Comparison of ENCODE assay signal across 9 cellular contexts in genomic region chr11:2887526-2888195, GRCh38. TPM values are rescaled to one million over a fixed set of nuclear protein-coding genes. Genes with fewer than 3 reads are reported as not detected.
DNase-seq lines count a peak whose midpoint lies in the region; ATAC-seq and TF ChIP-seq lines count a peak whose summit lies in the region.
"Had no signal": no experiment of that assay in that cellular context is flagged by ENCODE, and none has a peak within 500 bp of the region (broad histone marks: within the 10 kb centered on the region; RNA-seq: fewer than 3 reads in every experiment).

No MANE protein-coding gene starts in this region.

- H3K27ac Mint-ChIP-seq in naive thymus-derived CD8-positive, alpha-beta T cell = peak overlapping the region in 9 of 10 donors; percentile 32 to 92 (median 70)
- no peak overlapping the region for H3K27ac Mint-ChIP-seq in endodermal cell
- H3K27ac Mint-ChIP-seq: T-helper 1 cell treated with Interleukin-12 subunit alpha and Interleukin-12 subunit beta and Interleukin-4 antibody, amounts not matched to agents 30 μg/mL and 1 μg/mL, for 36 hours had no signal

- 81% methylated on average over 11 of the region's 11 CpGs for WGBS in right cardiac atrium
- 85 to 91% methylated on average over 9 to 11 of the region's 11 CpGs for WGBS in endodermal cell (ENCODE audit: insufficient coverage in 1 of 2, insufficient read length in 1 of 2), 2 experiments

- ATAC-seq in right cardiac atrium (no peak), Right ventricle myocardium superior (ENCODE audit: poor library complexity) (no peak), GM18505 (IDR thresholded peaks at IDR 0.05; ENCODE audit: unreplicated experiment) (no peak)
- ATAC-seq in naive thymus-derived CD8-positive, alpha-beta T cell = no peak

- peaks cover 22 to 40% (median 34%) of the 10 kb centered on the region in 4 donors for H3K4me1 Mint-ChIP-seq in naive thymus-derived CD8-positive, alpha-beta T cell
- H3K4me1 Mint-ChIP-seq in endodermal cell = peaks cover 14% of the 10 kb centered on the region

- intact Hi-C loops in right cardiac atrium (cut with DNase I) (loop anchor here (1.0 to 10.0 kb wide), 6 partner anchors 60 to 693 kb away; partner anchors contain the start of gene KCNQ1OT1 (in 2 of the 4)), Right ventricle myocardium superior (cut with DNase I) (loop anchor here (1.0 kb wide), 1 partner anchor 354 kb away; no protein-coding TSS in a partner anchor), ascending aorta (cut with DNase I) (loop anchor here (1.0 to 10.0 kb wide), 6 partner anchors 105 to 1123 kb away; partner anchors contain the start of genes CTSD, NAP1L4 and TSSC4), vagina (cut with DNase I) (loop anchor here (5.0 kb wide), 1 partner anchor 185 kb away; no protein-coding TSS in a partner anchor)

- H3K9me3 Mint-ChIP-seq in naive thymus-derived CD8-positive, alpha-beta T cell = no peaks in the 10 kb centered on the region
- H3K9me3 Mint-ChIP-seq in endodermal cell = no peaks in the 10 kb centered on the region
- H3K9me3 Mint-ChIP-seq: T-helper 1 cell treated with Interleukin-12 subunit alpha and Interleukin-12 subunit beta and Interleukin-4 antibody, amounts not matched to agents 30 μg/mL and 1 μg/mL, for 36 hours had no signal

- in situ Hi-C loops in G401 (cut with HindIII; ENCODE audit: low sequenced_read_pairs) = no loop called here

- peak in 2 of 3 donors; percentile 49 to 56 for DNase-seq in right cardiac atrium
- no peak for DNase-seq in Right ventricle myocardium superior
- DNase-seq in ascending aorta (ENCODE audit: low spot score in 2 of 2) = no peak
- DNase-seq in naive thymus-derived CD8-positive, alpha-beta T cell = no peak
- DNase-seq in vagina (ENCODE audit: extremely low spot score in 2 of 2) = no peak
- no peak for DNase-seq in endodermal cell
- no peak for DNase-seq in G401 (ENCODE audit: low spot score)

- H3K27ac ChIP-seq in right cardiac atrium (ENCODE audit: low read length) (no peak overlapping the region), ascending aorta (peak overlapping the region; percentile 38 to 86), vagina (peak overlapping the region; percentile 95), endodermal cell (ENCODE audit: low read depth, low read length) (no peak overlapping the region)

- H3K9ac ChIP-seq in endodermal cell (ENCODE audit: extremely low read depth, low read length, poor library complexity, severe bottlenecking) = no peak overlapping the region

- H3K27me3 ChIP-seq in right cardiac atrium (ENCODE audit: control insufficient read depth, insufficient read depth) (no peaks in the 10 kb centered on the region), ascending aorta (no peaks in the 10 kb centered on the region), vagina (no peaks in the 10 kb centered on the region), endodermal cell (ENCODE audit: control insufficient read depth, insufficient read depth, low read length, poor library complexity, severe bottlenecking) (peaks cover 29% of the 10 kb centered on the region)

- H3K36me3 ChIP-seq in ascending aorta (no peaks in the 10 kb centered on the region), vagina (no peaks in the 10 kb centered on the region), endodermal cell (ENCODE audit: control insufficient read depth, insufficient read depth, low read length) (no peaks in the 10 kb centered on the region)

- H3K9me3 ChIP-seq in right cardiac atrium (ENCODE audit: control insufficient read depth, low read length) (no peaks in the 10 kb centered on the region), ascending aorta (no peaks in the 10 kb centered on the region), vagina (no peaks in the 10 kb centered on the region), endodermal cell (ENCODE audit: control insufficient read depth, low read length) (no peaks in the 10 kb centered on the region)

- peak overlapping the region in 7 of 10 donors; percentile 36 to 80 (median 69) for H3K4me3 Mint-ChIP-seq in naive thymus-derived CD8-positive, alpha-beta T cell
- H3K4me3 Mint-ChIP-seq in endodermal cell = no peak overlapping the region

- H3K4me3 ChIP-seq in right cardiac atrium (ENCODE audit: low read length) (no peak overlapping the region), ascending aorta (no peak overlapping the region), vagina (no peak overlapping the region), endodermal cell (ENCODE audit: low read length) (no peak overlapping the region)

- POLR2A ChIA-PET in naive thymus-derived CD8-positive, alpha-beta T cell (lab: Charles Lee) = interaction anchor here (1.0 to 4.4 kb wide), 5 partner anchors 11 to 354 kb away, joined by 3 to 57 read pairs (median 3); a partner anchor contains a TSS

- no peaks in the 10 kb centered on the region for H3K36me3 Mint-ChIP-seq in naive thymus-derived CD8-positive, alpha-beta T cell
- peaks cover 5% of the 10 kb centered on the region for H3K36me3 Mint-ChIP-seq in endodermal cell (ENCODE audit: low read depth)

- no peak for TF ChIP-seq CTCF in ascending aorta (IDR thresholded peaks at IDR 0.05)
- no peak for TF ChIP-seq CTCF in vagina (IDR thresholded peaks at IDR 0.05)
- TF ChIP-seq CTCF in endodermal cell (conservative IDR thresholded peaks at IDR 0.05) = no peak

- TF ChIP-seq POLR2A in vagina (IDR thresholded peaks at IDR 0.05) (no peak), GM18505 (IDR thresholded peaks at IDR 0.05; ENCODE audit: borderline replicate concordance, extremely low read depth, insufficient read depth, insufficient read length) (no peak)

- H3K27me3 Mint-ChIP-seq in naive thymus-derived CD8-positive, alpha-beta T cell = peaks cover 0 to 2% (median 0%) of the 10 kb centered on the region in 5 donors
- H3K27me3 Mint-ChIP-seq in endodermal cell (ENCODE audit: insufficient read depth) = peaks cover 47% of the 10 kb centered on the region

- H3K4me1 ChIP-seq in right cardiac atrium (ENCODE audit: control insufficient read depth, insufficient read depth, low read length) (peaks cover 8% of the 10 kb centered on the region), ascending aorta (peaks cover 3 to 16% of the 10 kb centered on the region in 2 donors), vagina (peaks cover 41% of the 10 kb centered on the region), endodermal cell (ENCODE audit: control insufficient read depth, insufficient read depth, low read length) (peaks cover 4% of the 10 kb centered on the region)

RNA-seq across cellular contexts. Expression of gene CDKN1C, which starts 2.1 kb away (rescaled TPM):
- total RNA-seq in right cardiac atrium = 10 to 100 TPM; 16.1 to 26.3 (median 21.4) TPM
- polyA plus RNA-seq in right cardiac atrium = 27.6 TPM
- 37.7 TPM for total RNA-seq in Right ventricle myocardium superior
- 18.1 TPM for total RNA-seq in ascending aorta
- total RNA-seq in naive thymus-derived CD8-positive, alpha-beta T cell = 1 to 10 TPM; 3.6 to 4.4 TPM
- under 1 TPM in 2 of 3 donors, not detected in 1; 0.27 to 0.34 TPM for polyA plus RNA-seq in naive thymus-derived CD8-positive, alpha-beta T cell
- total RNA-seq in vagina = 67.3 TPM
- 10 to 100 TPM; 37.6 to 60.9 TPM for total RNA-seq in endodermal cell
- 174 TPM for polyA plus RNA-seq in endodermal cell (2013, experiment 1 of 2)
- 148 TPM for polyA plus RNA-seq in endodermal cell (2013, experiment 2 of 2)
- 14.0 and 15.6 TPM in 2 replicates for total RNA-seq in G401 (2014; rRNA removed; shearing (Covaris generic))

RNA-seq across cellular contexts. Expression of gene PHLDA2, which starts 41.6 kb away (rescaled TPM):
- total RNA-seq in right cardiac atrium (1 to 10 TPM in 1 of 4 donors, under 1 TPM in 2, not detected in 1; 0.57 to 2.1 (median 0.74) TPM), Right ventricle myocardium superior (1.1 TPM), ascending aorta (not detected), vagina (43.5 TPM), endodermal cell (1 to 10 TPM; 3.0 to 5.1 TPM)
- polyA plus RNA-seq in right cardiac atrium = 2.0 TPM
- total RNA-seq in naive thymus-derived CD8-positive, alpha-beta T cell = under 1 TPM; 0.69 to 0.83 TPM
- polyA plus RNA-seq in naive thymus-derived CD8-positive, alpha-beta T cell = not detected
- 4.5 TPM for polyA plus RNA-seq in endodermal cell (2013, experiment 1 of 2)
- polyA plus RNA-seq in endodermal cell (2013, experiment 2 of 2) = 5.4 TPM
- 2.2 and 3.1 TPM in 2 replicates for total RNA-seq in G401 (2014; rRNA removed; shearing (Covaris generic))

Comparison
In these comparisons a context has a peak if more than half of its experiments do, and no peak if none do; other contexts are left out.
1. DNase-seq: peak in right cardiac atrium (2 of 3); none in Right ventricle myocardium superior (single experiment), ascending aorta (0 of 2), naive thymus-derived CD8-positive, alpha-beta T cell (0 of 10), vagina (0 of 2), endodermal cell (single experiment) and G401 (single experiment).
2. H3K27ac ChIP-seq: peak in ascending aorta (2 of 2) and vagina (single experiment); none in right cardiac atrium (single experiment) and endodermal cell (single experiment).